In genomic region chr2:74632209-74632938, GRCh38 we compare ENCODE assay signal across 14 cellular contexts. TPM values are rescaled to one million over a fixed set of nuclear protein-coding genes. Genes with fewer than 3 reads are reported as not detected.
DNase-seq lines count a peak whose midpoint lies in the region; ATAC-seq and TF ChIP-seq lines count a peak whose summit lies in the region.
"Had no signal": no experiment of that assay in that cellular context is flagged by ENCODE, and none has a peak within 500 bp of the region (broad histone marks: within the 10 kb centered on the region; RNA-seq: fewer than 3 reads in every experiment).

No MANE protein-coding gene starts in this region.

- CTCF ChIA-PET in CD4-positive, alpha-beta T cell (lab: Charles Lee): interaction anchor here (1.5 kb wide), 1 partner anchor 8 kb away, joined by 5 read pairs; no protein-coding TSS in a partner anchor

- H3K27me3 ChIP-seq in HUES48 (ENCODE audit: control insufficient read depth, insufficient read depth, low read length): no peaks in the 10 kb centered on the region
- no peaks in the 10 kb centered on the region for H3K27me3 ChIP-seq in CD4-positive, alpha-beta T cell (ENCODE audit: control insufficient read depth, insufficient read depth, low read length)
- H3K27me3 ChIP-seq: gastrocnemius medialis had no signal

- H3K27me3 Mint-ChIP-seq in CD4-positive, alpha-beta T cell: peaks cover 14% of the 10 kb centered on the region

- H3K36me3 ChIP-seq in HUES48 (ENCODE audit: control insufficient read depth, insufficient read depth, low read length): no peaks in the 10 kb centered on the region
- H3K36me3 ChIP-seq: gastrocnemius medialis had no signal

- H3K27ac ChIP-seq in HUES48 (ENCODE audit: low read depth, low read length): peak overlapping the region; percentile 69
- no peak overlapping the region for H3K27ac ChIP-seq in CD4-positive, alpha-beta T cell (ENCODE audit: low read depth, low read length)
- H3K27ac ChIP-seq: gastrocnemius medialis had no signal

- peaks cover 17% of the 10 kb centered on the region for H3K4me1 ChIP-seq in HUES48 (ENCODE audit: control insufficient read depth, insufficient read depth, low read length)
- H3K4me1 ChIP-seq: gastrocnemius medialis had no signal

- peak; percentile 30 for DNase-seq in AG08396 (ENCODE audit: low spot score)
- no peak for DNase-seq in astrocyte of the cerebellum (ENCODE audit: low read depth)
- peak; percentile 78 for DNase-seq in iPS-NIHi7 (ENCODE audit: extremely low spot score)
- DNase-seq in NCI-H1436 treated with DMSO at 0.1 percent for 48 hours (lab: John Stamatoyannopoulos, UW): no peak
- DNase-seq in NCI-H446 treated with DMSO at 0.1 percent for 48 hours (lab: John Stamatoyannopoulos, UW): no peak
- no peak for DNase-seq in CD4-positive, alpha-beta T cell
- DNase-seq: activated T-cell treated with anti-CD3 and anti-CD28 coated beads for 4 hours; CD4-positive, CD25-positive, alpha-beta regulatory T cell; gastrocnemius medialis had no signal

- TF ChIP-seq CTCF in astrocyte of the cerebellum (IDR thresholded peaks at IDR 0.05; ENCODE audit: low read depth, low read length, missing control alignments): peak; percentile 30
- TF ChIP-seq CTCF in CD4-positive, alpha-beta T cell (IDR thresholded peaks at IDR 0.05): no peak

- no peak overlapping the region for H3K4me3 Mint-ChIP-seq in CD4-positive, alpha-beta T cell
- H3K4me3 Mint-ChIP-seq: CD4-positive, CD25-positive, alpha-beta regulatory T cell; central memory CD8-positive, alpha-beta T cell; memory B cell; T-helper 2 cell treated with Interferon-gamma antibody and Interleukin-4, amounts not matched to agents 5 μg/mL and 100 μg/mL, for 36 hours had no signal

- H3K9me3 Mint-ChIP-seq in CD4-positive, alpha-beta T cell: no peaks in the 10 kb centered on the region
- H3K9me3 Mint-ChIP-seq: CD4-positive, CD25-positive, alpha-beta regulatory T cell; central memory CD8-positive, alpha-beta T cell; memory B cell; T-helper 2 cell treated with Interferon-gamma antibody and Interleukin-4, amounts not matched to agents 5 μg/mL and 100 μg/mL, for 36 hours had no signal

- no peak overlapping the region for H3K9ac ChIP-seq in HUES48 (ENCODE audit: low read depth, low read length)

- no peak overlapping the region for H3K27ac Mint-ChIP-seq in CD4-positive, alpha-beta T cell
- H3K27ac Mint-ChIP-seq: CD4-positive, CD25-positive, alpha-beta regulatory T cell; memory B cell; T-helper 2 cell treated with Interferon-gamma antibody and Interleukin-4, amounts not matched to agents 5 μg/mL and 100 μg/mL, for 36 hours had no signal

- no peaks in the 10 kb centered on the region for H3K36me3 Mint-ChIP-seq in CD4-positive, alpha-beta T cell (ENCODE audit: low read depth)
- H3K36me3 Mint-ChIP-seq: CD4-positive, CD25-positive, alpha-beta regulatory T cell; memory B cell had no signal

- POLR2A ChIA-PET in CD4-positive, alpha-beta T cell (lab: Charles Lee): no interaction called here

- no peak for ATAC-seq in HG03097 (IDR thresholded peaks at IDR 0.05; ENCODE audit: low FRiP score, unreplicated experiment)
- no peak for ATAC-seq in CD4-positive, alpha-beta T cell (ENCODE audit: poor library complexity)
- ATAC-seq: gastrocnemius medialis had no signal

- in situ Hi-C loops in astrocyte of the cerebellum (cut with HindIII; ENCODE audit: low sequenced_read_pairs): no loop called here

- no peaks in the 10 kb centered on the region for H3K9me3 ChIP-seq in HUES48 (ENCODE audit: control insufficient read depth, insufficient read depth, low read length)
- H3K9me3 ChIP-seq in CD4-positive, alpha-beta T cell (ENCODE audit: control insufficient read depth, low read length): no peaks in the 10 kb centered on the region
- H3K9me3 ChIP-seq: gastrocnemius medialis had no signal

- no peak overlapping the region; the same call in 1 of the 2 replicates for H3K4me3 ChIP-seq in HUES48 (ENCODE audit: low read depth, low read length)
- H3K4me3 ChIP-seq in astrocyte of the cerebellum (ENCODE audit: low read depth, low read length): no peak overlapping the region
- H3K4me3 ChIP-seq: gastrocnemius medialis had no signal

- intact Hi-C loops in CD4-positive, alpha-beta T cell (cut with DNase I, micrococcal nuclease): no loop called here

- no peaks in the 10 kb centered on the region for H3K4me1 Mint-ChIP-seq in CD4-positive, alpha-beta T cell (ENCODE audit: low read depth)
- H3K4me1 Mint-ChIP-seq: CD4-positive, CD25-positive, alpha-beta regulatory T cell; central memory CD8-positive, alpha-beta T cell; memory B cell had no signal

RNA-seq across cellular contexts. Expression of gene M1AP, which starts 15.8 kb away (rescaled TPM):
- not detected for total RNA-seq in CD4-positive, alpha-beta T cell
- total RNA-seq: CD4-positive, CD25-positive, alpha-beta regulatory T cell had no signal

RNA-seq across cellular contexts. Expression of gene SEMA4F, which starts 21.7 kb away (rescaled TPM):
- 1 to 10 TPM; 6.8 to 7.3 TPM for total RNA-seq in CD4-positive, alpha-beta T cell

Comparison
In these comparisons a context has a peak if more than half of its experiments do, and no peak if none do; other contexts are left out.
1. DNase-seq: peak in AG08396 (single experiment) and iPS-NIHi7 (single experiment); none in astrocyte of the cerebellum (single experiment), NCI-H1436 treated with DMSO at 0.1 percent for 48 hours (single experiment), NCI-H446 treated with DMSO at 0.1 percent for 48 hours (single experiment) and CD4-positive, alpha-beta T cell (0 of 10).